ENCODE assay signal across 10 cellular contexts in genomic region chr11:130677486-130678153, GRCh38.
DNase-seq lines count a peak whose midpoint lies in the region; ATAC-seq and TF ChIP-seq lines count a peak whose summit lies in the region.
"Had no signal": no experiment of that assay in that cellular context is flagged by ENCODE, and none has a peak within 500 bp of the region (broad histone marks: within the 10 kb centered on the region; RNA-seq: fewer than 3 reads in every experiment).

No MANE protein-coding gene starts in this region.

- no peak overlapping the region for H3K27ac Mint-ChIP-seq in stimulated activated effector memory CD8-positive, alpha-beta T cell treated with anti-CD3 and anti-CD28 coated beads, Interleukin-12 subunit alpha, Interleukin-12 subunit beta, amount 100 ng/mL, for 72 hours
- H3K27ac Mint-ChIP-seq: activated naive CD8-positive, alpha-beta T cell treated with anti-CD3 and anti-CD28 coated beads, Interleukin-2, amount 50 U/mL, for 24 hours had no signal

- H3K4me3 ChIP-seq in H7 (ENCODE audit: insufficient read depth, low read depth, low read length): no peak overlapping the region
- H3K4me3 ChIP-seq in retinal pigment epithelial cell (ENCODE audit: low read length): no peak overlapping the region

- ATAC-seq in left cardiac atrium (peak; percentile 80 to 83), GM18511 (IDR thresholded peaks at IDR 0.05; ENCODE audit: unreplicated experiment) (no peak), GM19395 (IDR thresholded peaks at IDR 0.05; ENCODE audit: unreplicated experiment) (no peak)
- ATAC-seq in stimulated activated effector memory CD8-positive, alpha-beta T cell treated with anti-CD3 and anti-CD28 coated beads, Interleukin-12 subunit alpha, Interleukin-12 subunit beta, amount 100 ng/mL, for 72 hours: no peak
- ATAC-seq: activated naive CD8-positive, alpha-beta T cell treated with anti-CD3 and anti-CD28 coated beads, Interleukin-2, amount 50 U/mL, for 24 hours had no signal

- H3K27me3 ChIP-seq in H7 (ENCODE audit: control insufficient read depth, insufficient read depth, low read length): no peaks in the 10 kb centered on the region

- H3K4me1 Mint-ChIP-seq in stimulated activated effector memory CD8-positive, alpha-beta T cell treated with anti-CD3 and anti-CD28 coated beads, Interleukin-12 subunit alpha, Interleukin-12 subunit beta, amount 100 ng/mL, for 72 hours: no peaks in the 10 kb centered on the region
- H3K4me1 Mint-ChIP-seq: activated naive CD8-positive, alpha-beta T cell treated with anti-CD3 and anti-CD28 coated beads, Interleukin-2, amount 50 U/mL, for 24 hours had no signal

- H3K36me3 Mint-ChIP-seq in stimulated activated effector memory CD8-positive, alpha-beta T cell treated with anti-CD3 and anti-CD28 coated beads, Interleukin-12 subunit alpha, Interleukin-12 subunit beta, amount 100 ng/mL, for 72 hours: no peaks in the 10 kb centered on the region

- peaks cover 14% of the 10 kb centered on the region for H3K9me3 Mint-ChIP-seq in stimulated activated effector memory CD8-positive, alpha-beta T cell treated with anti-CD3 and anti-CD28 coated beads, Interleukin-12 subunit alpha, Interleukin-12 subunit beta, amount 100 ng/mL, for 72 hours

- TF ChIP-seq CTCF in retinal pigment epithelial cell (conservative IDR thresholded peaks at IDR 0.05; ENCODE audit: low read depth, low read length): no peak

- peak; percentile 38 for DNase-seq in H7
- peak; percentile 98 for DNase-seq in amniotic epithelial cell (ENCODE audit: low read depth)
- peak; percentile 28 for DNase-seq in left cardiac atrium
- peak; percentile 90 for DNase-seq in retinal pigment epithelial cell (ENCODE audit: low read depth)
- no peak for DNase-seq in stimulated activated effector memory CD8-positive, alpha-beta T cell treated with anti-CD3 and anti-CD28 coated beads, Interleukin-12 subunit alpha, Interleukin-12 subunit beta, amount 100 ng/mL, for 72 hours (ENCODE audit: low spot score in 2 of 2)
- DNase-seq in activated CD4-positive, alpha-beta T cell treated with anti-CD3 and anti-CD28 coated beads, Interleukin-2, amount 50 U/mL, for 4 hours: no peak
- DNase-seq: activated naive CD8-positive, alpha-beta T cell treated with anti-CD3 and anti-CD28 coated beads, Interleukin-2, amount 50 U/mL, for 24 hours; NCI-H345 had no signal

- H3K36me3 ChIP-seq in H7 (replicated peaks; ENCODE audit: control insufficient read depth, insufficient read depth, low read length): no peaks in the 10 kb centered on the region

- no peak overlapping the region for H3K4me3 Mint-ChIP-seq in stimulated activated effector memory CD8-positive, alpha-beta T cell treated with anti-CD3 and anti-CD28 coated beads, Interleukin-12 subunit alpha, Interleukin-12 subunit beta, amount 100 ng/mL, for 72 hours
- H3K4me3 Mint-ChIP-seq: activated naive CD8-positive, alpha-beta T cell treated with anti-CD3 and anti-CD28 coated beads, Interleukin-2, amount 50 U/mL, for 24 hours had no signal

- intact Hi-C loops in left cardiac atrium (cut with DNase I): no loop called here

Comparison
In these comparisons a context has a peak if more than half of its experiments do, and no peak if none do; other contexts are left out.
1. DNase-seq: peak in H7 (single experiment), amniotic epithelial cell (single experiment), left cardiac atrium (single experiment) and retinal pigment epithelial cell (single experiment); none in stimulated activated effector memory CD8-positive, alpha-beta T cell treated with anti-CD3 and anti-CD28 coated beads, Interleukin-12 subunit alpha, Interleukin-12 subunit beta, amount 100 ng/mL, for 72 hours (0 of 2) and activated CD4-positive, alpha-beta T cell treated with anti-CD3 and anti-CD28 coated beads, Interleukin-2, amount 50 U/mL, for 4 hours (0 of 2).
2. ATAC-seq: peak in left cardiac atrium (2 of 2); none in stimulated activated effector memory CD8-positive, alpha-beta T cell treated with anti-CD3 and anti-CD28 coated beads, Interleukin-12 subunit alpha, Interleukin-12 subunit beta, amount 100 ng/mL, for 72 hours (single experiment), GM18511 (single experiment) and GM19395 (single experiment).